In genomic region chr9:33719581-33720374, GRCh38 we compare ENCODE assay signal across 1 cellular context.
TF ChIP-seq lines count a peak whose summit lies in the region.

No MANE protein-coding gene starts in this region.

TF ChIP-seq in GM12878, 131 proteins besides CTCF, POLR2A, EP300 and RAD21 (continued from another document):
- no peak for TF ChIP-seq E4F1 (IDR thresholded peaks at IDR 0.05; ENCODE audit: borderline replicate concordance, partially characterized antibody)
- TF ChIP-seq STAT1 (conservative IDR thresholded peaks at IDR 0.05): no peak
- no peak for TF ChIP-seq ZBTB11 (CRISPR knock-in tag; IDR thresholded peaks at IDR 0.05)
- no peak for TF ChIP-seq SMAD1 (IDR thresholded peaks at IDR 0.05; ENCODE audit: low read depth, partially characterized antibody)
- TF ChIP-seq LARP7 (IDR thresholded peaks at IDR 0.05): no peak
- no peak for TF ChIP-seq BCL11A (IDR thresholded peaks at IDR 0.05; ENCODE audit: low read depth, low read length)
- TF ChIP-seq, protein P1, sequence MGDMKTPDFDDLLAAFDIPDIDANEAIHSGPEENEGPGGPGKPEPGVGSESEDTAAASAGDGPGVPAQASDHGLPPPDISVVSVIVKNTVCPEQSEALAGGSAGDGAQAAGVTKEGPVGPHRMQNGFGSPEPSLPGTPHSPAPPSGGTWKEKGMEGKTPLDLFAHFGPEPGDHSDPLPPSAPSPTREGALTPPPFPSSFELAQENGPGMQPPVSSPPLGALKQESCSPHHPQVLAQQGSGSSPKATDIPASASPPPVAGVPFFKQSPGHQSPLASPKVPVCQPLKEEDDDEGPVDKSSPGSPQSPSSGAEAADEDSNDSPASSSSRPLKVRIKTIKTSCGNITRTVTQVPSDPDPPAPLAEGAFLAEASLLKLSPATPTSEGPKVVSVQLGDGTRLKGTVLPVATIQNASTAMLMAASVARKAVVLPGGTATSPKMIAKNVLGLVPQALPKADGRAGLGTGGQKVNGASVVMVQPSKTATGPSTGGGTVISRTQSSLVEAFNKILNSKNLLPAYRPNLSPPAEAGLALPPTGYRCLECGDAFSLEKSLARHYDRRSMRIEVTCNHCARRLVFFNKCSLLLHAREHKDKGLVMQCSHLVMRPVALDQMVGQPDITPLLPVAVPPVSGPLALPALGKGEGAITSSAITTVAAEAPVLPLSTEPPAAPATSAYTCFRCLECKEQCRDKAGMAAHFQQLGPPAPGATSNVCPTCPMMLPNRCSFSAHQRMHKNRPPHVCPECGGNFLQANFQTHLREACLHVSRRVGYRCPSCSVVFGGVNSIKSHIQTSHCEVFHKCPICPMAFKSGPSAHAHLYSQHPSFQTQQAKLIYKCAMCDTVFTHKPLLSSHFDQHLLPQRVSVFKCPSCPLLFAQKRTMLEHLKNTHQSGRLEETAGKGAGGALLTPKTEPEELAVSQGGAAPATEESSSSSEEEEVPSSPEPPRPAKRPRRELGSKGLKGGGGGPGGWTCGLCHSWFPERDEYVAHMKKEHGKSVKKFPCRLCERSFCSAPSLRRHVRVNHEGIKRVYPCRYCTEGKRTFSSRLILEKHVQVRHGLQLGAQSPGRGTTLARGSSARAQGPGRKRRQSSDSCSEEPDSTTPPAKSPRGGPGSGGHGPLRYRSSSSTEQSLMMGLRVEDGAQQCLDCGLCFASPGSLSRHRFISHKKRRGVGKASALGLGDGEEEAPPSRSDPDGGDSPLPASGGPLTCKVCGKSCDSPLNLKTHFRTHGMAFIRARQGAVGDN (IDR thresholded peaks at IDR 0.05): no peak
- no peak for TF ChIP-seq MTA2 (IDR thresholded peaks at IDR 0.05; ENCODE audit: low read depth)
- TF ChIP-seq RFX5 (IDR thresholded peaks at IDR 0.05; ENCODE audit: low read depth, low read length): no peak
